8 cellular contexts compared by ENCODE assay signal in genomic region chr6:135497412-135498177, GRCh38. TPM values are rescaled to one million over a fixed set of nuclear protein-coding genes. Genes with fewer than 3 reads are reported as not detected.
DNase-seq lines count a peak whose midpoint lies in the region; ATAC-seq, FAIRE-seq and TF ChIP-seq lines count a peak whose summit lies in the region.

TSS of gene AHI1 (minus strand) at chr6:135497740. CDS start at chr6:135492237, 5,503 bp downstream.

- no peak for FAIRE-seq in RCC 7860 (lab: Jason Lieb, UNC)

- peak; percentile 93 for ATAC-seq in GM21786 (IDR thresholded peaks at IDR 0.05; ENCODE audit: unreplicated experiment)
- ATAC-seq in naive thymus-derived CD8-positive, alpha-beta T cell = peak; percentile 78 to 83

- peak within 1 kb of the TSS in 1 of 10 donors; percentile 4 for H3K27ac Mint-ChIP-seq in naive thymus-derived CD8-positive, alpha-beta T cell

- peak; percentile 94 for DNase-seq in EH (ENCODE audit: low read depth)
- DNase-seq in KG1 (lab: John Stamatoyannopoulos, UW) = peak; percentile 81
- peak; percentile 86 for DNase-seq in RCC 7860 (ENCODE audit: low spot score)
- peak; percentile 81 for DNase-seq in activated T-helper 1 cell treated with Interleukin-2 at 50 U/mL for 16 hours (ENCODE audit: low read depth)
- peak; percentile 91 for DNase-seq in fibroblast of mammary gland (ENCODE audit: low read depth)
- peak; percentile 82 to 95 (median 88) for DNase-seq in naive thymus-derived CD8-positive, alpha-beta T cell
- DNase-seq in stimulated activated naive CD4-positive, alpha-beta T cell (lab: John Stamatoyannopoulos, UW) = peak; percentile 76 to 86 (median 82)

- peak within 1 kb of the TSS in 5 of 10 donors; percentile 7 to 58 (median 31) for H3K4me3 Mint-ChIP-seq in naive thymus-derived CD8-positive, alpha-beta T cell

- TF ChIP-seq CTCF in fibroblast of mammary gland (conservative IDR thresholded peaks at IDR 0.05; ENCODE audit: control insufficient read depth, insufficient read depth, low read depth, low read length) = no peak

- POLR2A ChIA-PET in naive thymus-derived CD8-positive, alpha-beta T cell (lab: Charles Lee) = interaction anchor here (0.8 to 1.7 kb wide), 3 partner anchors 78 to 792 kb away, joined by 3 to 36 read pairs (median 4); partner anchors contain the start of gene BCLAF1

- peaks cover 0 to 3% (median 2%) of the 10 kb centered on the region in 3 donors for H3K36me3 Mint-ChIP-seq in naive thymus-derived CD8-positive, alpha-beta T cell

- H3K4me3 ChIP-seq in fibroblast of mammary gland (ENCODE audit: control insufficient read depth, low read depth, low read length) = peak within 1 kb of the TSS; percentile 93

- H3K27me3 Mint-ChIP-seq in naive thymus-derived CD8-positive, alpha-beta T cell = no peaks in the 10 kb centered on the region

- peaks cover 2 to 15% (median 6%) of the 10 kb centered on the region in 4 donors for H3K4me1 Mint-ChIP-seq in naive thymus-derived CD8-positive, alpha-beta T cell

- H3K9me3 Mint-ChIP-seq in naive thymus-derived CD8-positive, alpha-beta T cell = no peaks in the 10 kb centered on the region

RNA-seq across cellular contexts. Expression of gene AHI1, which starts in this region (rescaled TPM):
- 10 to 100 TPM; 16.0 to 16.1 TPM for total RNA-seq in naive thymus-derived CD8-positive, alpha-beta T cell
- polyA plus RNA-seq in naive thymus-derived CD8-positive, alpha-beta T cell = 1 to 10 TPM; 2.3 to 4.9 (median 3.5) TPM

Comparison
In these comparisons a context has a peak if more than half of its experiments do, and no peak if none do; other contexts are left out.
1. Peak in every context shown above with its lines: DNase-seq, ATAC-seq and H3K4me3 ChIP-seq.